In the genomic region with DNA sequence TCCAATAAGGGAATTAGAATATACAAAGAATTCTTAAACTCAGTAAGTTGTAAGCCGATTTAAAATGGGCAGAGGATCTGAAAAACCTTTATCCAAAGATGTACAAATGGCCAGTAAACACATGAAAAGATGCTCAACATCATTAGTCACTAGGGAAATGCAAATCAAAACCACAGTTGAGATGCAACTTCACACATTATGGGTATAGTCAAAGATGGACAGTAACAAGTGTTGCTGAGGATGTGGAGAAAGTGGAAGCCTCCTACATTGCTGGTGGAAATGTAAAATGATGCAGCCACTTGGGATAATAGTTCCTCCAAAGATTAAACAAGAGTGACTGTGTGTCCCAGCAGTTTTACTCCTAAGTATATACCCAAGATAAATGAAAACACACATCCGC, we compare ENCODE assay signal across 28 cellular contexts. TPM values are rescaled to one million over a fixed set of nuclear protein-coding genes. Genes with fewer than 3 reads are reported as not detected.
"Had no signal": no experiment of that assay in that cellular context is flagged by ENCODE, and none has a peak within 500 bp of the region (broad histone marks: within the 10 kb centered on the region; RNA-seq: fewer than 3 reads in every experiment).

No MANE protein-coding gene starts in this region.

- DNase-seq: hypothalamus; islet precursor cell; left ventricle myocardium inferior; mesendoderm; mucosa of descending colon; naive thymus-derived CD8-positive, alpha-beta T cell; nucleus accumbens; pancreas; posterior cingulate gyrus; retina; right cardiac atrium; small intestine; spleen; stimulated activated CD4-positive, alpha-beta T cell treated with anti-CD3 and anti-CD28 coated beads, Interleukin-4, amount 100 ng/mL, for 24 hours; stimulated activated naive CD4-positive, alpha-beta T cell treated with Interleukin-2 at 50 U/mL for 16 hours; stimulated activated naive CD8-positive, alpha-beta T cell treated with anti-CD3 and anti-CD28 coated beads, Interleukin-15, amount 100 ng/mL, for 72 hours; substantia nigra had no signal

- FAIRE-seq: pancreas, small intestine had no signal

RNA-seq across cellular contexts. Expression of a gene that starts 32.6 kb away (rescaled TPM):
- total RNA-seq: kidney epithelial cell; left ventricle myocardium inferior; lower leg skin; mesothelial cell of epicardium; mucosa of descending colon; naive thymus-derived CD8-positive, alpha-beta T cell; neural crest cell; osteoblast; pancreas; prostate gland; right cardiac atrium; sciatic nerve; spleen; temporal lobe; tibial nerve; ureter; vagina had no signal
- polyA plus RNA-seq: naive thymus-derived CD8-positive, alpha-beta T cell; pancreas; right cardiac atrium; small intestine had no signal
